7 cellular contexts compared by ENCODE assay signal in genomic region chr2:152098033-152098797, GRCh38. TPM values are rescaled to one million over a fixed set of nuclear protein-coding genes. Genes with fewer than 3 reads are reported as not detected.
A peak's percentile ranks its signal among the peaks of the same experiment; 100 is the strongest.
DNase-seq lines count a peak whose midpoint lies in the region; ATAC-seq and TF ChIP-seq lines count a peak whose summit lies in the region.

No MANE protein-coding gene starts in this region.

- H3K9me3 Mint-ChIP-seq in activated naive CD4-positive, alpha-beta T cell treated with anti-CD3 and anti-CD28 coated beads, Interleukin-2, amount 10 ng/mL, durations not matched to agents 7 days and 5 days: no peaks in the 10 kb centered on the region

- ATAC-seq in HG03159 (IDR thresholded peaks at IDR 0.05; ENCODE audit: unreplicated experiment) (peak; percentile 39), left cardiac atrium (peak; percentile 78 to 84), GM21717 (IDR thresholded peaks at IDR 0.05; ENCODE audit: unreplicated experiment) (no peak)

- H3K27me3 ChIP-seq in rectal smooth muscle tissue (ENCODE audit: control insufficient read depth, insufficient read depth, low read length): peaks cover 8% of the 10 kb centered on the region

- CTCF ChIA-PET in activated naive CD4-positive, alpha-beta T cell treated with anti-CD3 and anti-CD28 coated beads, Interleukin-2, amount 10 ng/mL, durations not matched to agents 7 days and 5 days (lab: Charles Lee): no interaction called here

- in situ Hi-C loops in GM13977 (cut with MboI; ENCODE audit: low pct_unique_long_range_greater_than_20kb, low sequenced_read_pairs, unreplicated experiment): no loop called here

- no peak for TF ChIP-seq CTCF in GM13977 (IDR thresholded peaks at IDR 0.05; ENCODE audit: extremely low read depth, insufficient read depth, missing control alignments)

- intact Hi-C loops in left cardiac atrium (cut with DNase I): no loop called here

- H3K27me3 Mint-ChIP-seq in activated naive CD4-positive, alpha-beta T cell treated with anti-CD3 and anti-CD28 coated beads, Interleukin-2, amount 10 ng/mL, durations not matched to agents 7 days and 5 days: peaks cover 70% of the 10 kb centered on the region

- H3K27ac Mint-ChIP-seq in activated naive CD4-positive, alpha-beta T cell treated with anti-CD3 and anti-CD28 coated beads, Interleukin-2, amount 10 ng/mL, durations not matched to agents 7 days and 5 days: no peak overlapping the region

- H3K4me1 Mint-ChIP-seq in activated naive CD4-positive, alpha-beta T cell treated with anti-CD3 and anti-CD28 coated beads, Interleukin-2, amount 10 ng/mL, durations not matched to agents 7 days and 5 days: peaks cover 15% of the 10 kb centered on the region

- H3K36me3 ChIP-seq in rectal smooth muscle tissue (ENCODE audit: control insufficient read depth, insufficient read depth, low read length): no peaks in the 10 kb centered on the region

- peak; percentile 63 for DNase-seq in GM13977 (ENCODE audit: low spot score)
- DNase-seq in activated naive CD4-positive, alpha-beta T cell treated with anti-CD3 and anti-CD28 coated beads, Interleukin-2, amount 10 ng/mL, durations not matched to agents 7 days and 5 days: no peak
- DNase-seq in left cardiac atrium: peak; percentile 28
- no peak for DNase-seq in NCI-H187 (lab: John Stamatoyannopoulos, UW)

- peak overlapping the region; percentile 69 for H3K4me3 ChIP-seq in rectal smooth muscle tissue (ENCODE audit: low read length)

- H3K4me3 Mint-ChIP-seq in activated naive CD4-positive, alpha-beta T cell treated with anti-CD3 and anti-CD28 coated beads, Interleukin-2, amount 10 ng/mL, durations not matched to agents 7 days and 5 days: peak overlapping the region; percentile 69

- no peaks in the 10 kb centered on the region for H3K36me3 Mint-ChIP-seq in activated naive CD4-positive, alpha-beta T cell treated with anti-CD3 and anti-CD28 coated beads, Interleukin-2, amount 10 ng/mL, durations not matched to agents 7 days and 5 days

- no peak overlapping the region for H3K9ac ChIP-seq in rectal smooth muscle tissue (ENCODE audit: low read length)

- no peak overlapping the region for H3K27ac ChIP-seq in rectal smooth muscle tissue (ENCODE audit: low read depth, low read length)

- H3K4me1 ChIP-seq in rectal smooth muscle tissue (ENCODE audit: control insufficient read depth, insufficient read depth, low read length): peaks cover 3% of the 10 kb centered on the region

RNA-seq across cellular contexts. Expression of gene CACNB4, which starts 0.6 kb away (rescaled TPM):
- under 1 TPM; 0.32 to 0.71 TPM for total RNA-seq in left cardiac atrium

Comparison
In these comparisons a context has a peak if more than half of its experiments do, and no peak if none do; other contexts are left out.
1. DNase-seq: peak in GM13977 (single experiment) and left cardiac atrium (single experiment); none in activated naive CD4-positive, alpha-beta T cell treated with anti-CD3 and anti-CD28 coated beads, Interleukin-2, amount 10 ng/mL, durations not matched to agents 7 days and 5 days (single experiment) and NCI-H187 (0 of 2).